ENCODE assay signal across 8 cellular contexts in genomic region chr6:124961784-124962611, GRCh38. TPM values are rescaled to one million over a fixed set of nuclear protein-coding genes. Genes with fewer than 3 reads are reported as not detected.
DNase-seq lines count a peak whose midpoint lies in the region; ATAC-seq and TF ChIP-seq lines count a peak whose summit lies in the region.

RNF217 (plus strand) TSS chr6:124962437; CDS start chr6:124962545, 108 bp downstream.

- ATAC-seq in GM19438 (IDR thresholded peaks at IDR 0.05; ENCODE audit: low read depth, unreplicated experiment): peak; percentile 47
- ATAC-seq in GM21825 (IDR thresholded peaks at IDR 0.05; ENCODE audit: unreplicated experiment): no peak

- POLR2A ChIA-PET in BJ (lab: Charles Lee): no interaction called here

- H3K27me3 ChIP-seq in BJ (ENCODE audit: control insufficient read depth, insufficient read depth, low read length): no peaks in the 10 kb centered on the region

- DNase-seq in BJ (ENCODE audit: low read depth): no peak
- DNase-seq in NCI-H82 treated with DMSO at 0.1 percent for 48 hours (lab: John Stamatoyannopoulos, UW; ENCODE audit: unreplicated experiment): peak; percentile 54
- peak; percentile 42 to 67 for DNase-seq in T47D (ENCODE audit: low read depth in 1 of 2, low spot score in 1 of 2)
- DNase-seq in pulmonary artery endothelial cell (ENCODE audit: low read depth, low spot score): no peak
- no peak for DNase-seq in RPMI8226

- CTCF ChIA-PET in BJ (lab: Yijun Ruan, JAX): interaction anchor here (1.0 to 3.5 kb wide), 3 partner anchors 152 to 154 kb away, joined by 3 to 28 read pairs (median 4); no protein-coding TSS in a partner anchor

- in situ Hi-C loops in T47D (cut with HindIII; ENCODE audit: low pct_unique_long_range_greater_than_20kb, low sequenced_read_pairs): no loop called here

- H3K36me3 ChIP-seq in BJ (ENCODE audit: control insufficient read depth, insufficient read depth, low read length): no peaks in the 10 kb centered on the region; the same call in 1 of the 2 replicates

- H3K4me3 ChIP-seq in BJ (ENCODE audit: low read depth, low read length): peak within 1 kb of the TSS; percentile 71
- peak within 1 kb of the TSS; percentile 70 for H3K4me3 ChIP-seq in iPS-11a (ENCODE audit: low read depth, low read length)

- TF ChIP-seq CTCF in BJ (IDR thresholded peaks at IDR 0.05; ENCODE audit: insufficient read depth, low read depth, low read length): no peak

RNA-seq across cellular contexts. Expression of gene RNF217, which starts in this region (rescaled TPM):
- 18.6 and 29.3 TPM in 2 replicates for polyA plus RNA-seq in BJ (2011; rRNA removed)
- 50.9 and 51.8 TPM in 2 replicates for polyA minus RNA-seq in BJ (2011; rRNA and poly(A)+ RNA removed)
- total RNA-seq in pulmonary artery endothelial cell: 20.5 and 26.9 TPM in 2 replicates

Comparison
In these comparisons a context has a peak if more than half of its experiments do, and no peak if none do; other contexts are left out.
1. DNase-seq: peak in NCI-H82 treated with DMSO at 0.1 percent for 48 hours (single experiment) and T47D (2 of 2); none in BJ (single experiment), pulmonary artery endothelial cell (single experiment) and RPMI8226 (single experiment).